In the genomic region with DNA sequence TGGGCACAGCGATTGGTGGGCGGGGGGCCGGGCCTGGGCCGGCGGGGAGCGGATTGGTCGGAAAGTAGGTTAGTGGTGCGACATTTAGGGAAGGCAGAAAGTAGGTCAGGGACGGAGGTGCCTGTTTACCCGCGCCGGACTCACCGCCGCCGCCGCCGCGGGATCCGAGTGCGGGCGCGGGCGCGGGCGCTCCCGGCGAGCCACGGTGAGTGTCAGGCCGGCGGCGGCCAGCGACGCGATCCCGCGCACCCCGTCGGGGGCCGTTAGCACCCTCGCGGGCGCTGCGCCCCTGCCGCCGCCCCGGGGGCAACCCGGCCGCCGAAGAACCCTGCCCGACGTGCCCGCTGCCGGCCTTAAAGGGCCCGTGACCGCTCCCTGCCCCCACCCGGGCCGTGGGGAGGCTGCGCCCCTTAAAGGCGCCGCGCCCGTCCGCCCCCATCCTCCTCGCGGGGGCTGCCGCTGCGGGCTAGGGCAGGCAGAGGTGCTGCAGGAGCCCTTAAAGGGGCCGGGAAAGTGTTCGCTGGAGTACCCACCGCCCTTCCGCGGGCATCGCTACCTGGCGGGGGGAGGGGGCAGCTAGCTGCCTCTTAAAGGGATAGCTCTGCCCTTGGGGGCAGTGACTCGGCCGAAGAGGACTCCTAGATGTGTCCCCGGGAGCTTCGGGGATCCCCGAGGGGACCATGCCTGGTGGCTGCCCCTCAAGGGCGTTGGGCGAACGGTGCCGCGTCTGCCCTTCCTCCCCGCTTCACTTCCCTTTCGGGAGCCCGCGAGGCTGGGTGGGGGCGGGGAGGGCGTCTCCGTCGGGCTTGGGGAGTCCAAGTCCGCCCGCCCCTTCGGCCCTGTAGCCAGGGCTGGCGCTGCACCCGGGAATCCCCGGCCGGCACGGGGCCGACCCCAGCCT, we compare ENCODE assay signal across 8 cellular contexts. TPM values are rescaled to one million over a fixed set of nuclear protein-coding genes. Genes with fewer than 3 reads are reported as not detected.
DNase-seq lines count a peak whose midpoint lies in the region; ATAC-seq and TF ChIP-seq lines count a peak whose summit lies in the region.

A gene (plus strand): TSS at position 72 of the 901 bp plus-strand sequence. CDS start 76,519 bp downstream, outside the sequence.

- H3K36me3 ChIP-seq in liver (ENCODE audit: control insufficient read depth in 4 of 4, insufficient read depth in 3 of 4, low read depth in 1 of 4, low read length in 3 of 4): no peaks in the 10 kb centered on the region

- TF ChIP-seq RAD21 in liver (IDR thresholded peaks at IDR 0.05): no peak

- no peaks in the 10 kb centered on the region for H3K9me3 Mint-ChIP-seq in CD4-positive, alpha-beta T cell

- intact Hi-C loops in CD4-positive, alpha-beta T cell (cut with DNase I, micrococcal nuclease): loop anchor here (1.0 to 5.0 kb wide), 4 partner anchors 57 to 389 kb away; a partner anchor contains a TSS

- peak within 1 kb of the TSS; percentile 79 to 94 (median 86) for H3K4me3 ChIP-seq in liver (ENCODE audit: low read depth in 1 of 3, low read length in 3 of 3)

- H3K27ac ChIP-seq in CD4-positive, alpha-beta T cell (ENCODE audit: low read depth, low read length): peak within 1 kb of the TSS; percentile 79
- H3K27ac ChIP-seq in liver (ENCODE audit: low read depth in 1 of 2, low read length in 2 of 2): peak within 1 kb of the TSS; percentile 91 to 97

- no peaks in the 10 kb centered on the region for H3K27me3 Mint-ChIP-seq in CD4-positive, alpha-beta T cell

- peaks cover 58% of the 10 kb centered on the region for H3K4me1 Mint-ChIP-seq in CD4-positive, alpha-beta T cell (ENCODE audit: low read depth)

- TF ChIP-seq CTCF in CD4-positive, alpha-beta T cell (IDR thresholded peaks at IDR 0.05): no peak
- TF ChIP-seq CTCF in liver (IDR thresholded peaks at IDR 0.05; ENCODE audit: low read depth, low read length, missing input control): no peak

- H3K9ac ChIP-seq in liver (ENCODE audit: low read depth in 1 of 2, low read length in 2 of 2): peak within 1 kb of the TSS; percentile 63 to 72

- H3K36me3 Mint-ChIP-seq in CD4-positive, alpha-beta T cell (ENCODE audit: low read depth): peaks cover 23% of the 10 kb centered on the region

- peak; percentile 21 for ATAC-seq in CD4-positive, alpha-beta T cell (ENCODE audit: poor library complexity)
- ATAC-seq in GM19397 (IDR thresholded peaks at IDR 0.05; ENCODE audit: unreplicated experiment) (peak; percentile 32), HG03520 (IDR thresholded peaks at IDR 0.05; ENCODE audit: unreplicated experiment) (peak; percentile 19)

- H3K4me3 Mint-ChIP-seq in CD4-positive, alpha-beta T cell: peak within 1 kb of the TSS; percentile 97

- under 1% methylated on average over 101 of the region's 101 CpGs for WGBS in liver

- peaks cover 2 to 52% (median 41%) of the 10 kb centered on the region in 4 donors for H3K4me1 ChIP-seq in liver (ENCODE audit: control insufficient read depth in 4 of 4, insufficient read depth in 4 of 4, low read length in 3 of 4)

- no peaks in the 10 kb centered on the region for H3K9me3 ChIP-seq in CD4-positive, alpha-beta T cell (ENCODE audit: control insufficient read depth, low read length)
- no peaks in the 10 kb centered on the region for H3K9me3 ChIP-seq in liver (ENCODE audit: control insufficient read depth in 4 of 4, low read length in 3 of 4)

- peak; percentile 26 to 60 (median 38) for DNase-seq in CD4-positive, alpha-beta T cell
- peak; percentile 34 to 47 (median 42) for DNase-seq in activated CD4-positive, CD25-positive, alpha-beta regulatory T cell (lab: John Stamatoyannopoulos, UW)
- DNase-seq in central memory CD4-positive, alpha-beta T cell: peak; percentile 46
- DNase-seq in stimulated activated CD4-positive, alpha-beta T cell treated with anti-CD3 and anti-CD28 coated beads, Interleukin-4, amount 100 ng/mL, for 24 hours: peak; percentile 49
- DNase-seq in GOT3 (lab: John Stamatoyannopoulos, UW): no peak

- CTCF ChIA-PET in CD4-positive, alpha-beta T cell (lab: Charles Lee): interaction anchor here (1.9 kb wide), 1 partner anchor 57 kb away, joined by 4 read pairs; no protein-coding TSS in a partner anchor

- H3K27me3 ChIP-seq in CD4-positive, alpha-beta T cell (ENCODE audit: control insufficient read depth, insufficient read depth, low read length): no peaks in the 10 kb centered on the region
- H3K27me3 ChIP-seq in liver (ENCODE audit: control insufficient read depth in 4 of 4, insufficient read depth in 4 of 4, low read length in 3 of 4): no peaks in the 10 kb centered on the region

- peak within 1 kb of the TSS; percentile 85 for H3K27ac Mint-ChIP-seq in CD4-positive, alpha-beta T cell

- POLR2A ChIA-PET in CD4-positive, alpha-beta T cell (lab: Charles Lee): interaction anchor here (0.8 to 2.1 kb wide), 5 partner anchors 10 to 185 kb away, joined by 3 to 8 read pairs (median 7); a partner anchor contains a TSS

TF ChIP-seq in liver, 16 proteins besides CTCF, POLR2A, EP300 and RAD21:
- no peak for TF ChIP-seq TAF1 (conservative IDR thresholded peaks at IDR 0.05)
- no peak for TF ChIP-seq JUND (IDR thresholded peaks at IDR 0.05)
- no peak for TF ChIP-seq FOXA1 (IDR thresholded peaks at IDR 0.05)
- no peak for TF ChIP-seq NR2F2 (IDR thresholded peaks at IDR 0.05)
- no peak for TF ChIP-seq YY1 (IDR thresholded peaks at IDR 0.05)
- TF ChIP-seq, protein P1, sequence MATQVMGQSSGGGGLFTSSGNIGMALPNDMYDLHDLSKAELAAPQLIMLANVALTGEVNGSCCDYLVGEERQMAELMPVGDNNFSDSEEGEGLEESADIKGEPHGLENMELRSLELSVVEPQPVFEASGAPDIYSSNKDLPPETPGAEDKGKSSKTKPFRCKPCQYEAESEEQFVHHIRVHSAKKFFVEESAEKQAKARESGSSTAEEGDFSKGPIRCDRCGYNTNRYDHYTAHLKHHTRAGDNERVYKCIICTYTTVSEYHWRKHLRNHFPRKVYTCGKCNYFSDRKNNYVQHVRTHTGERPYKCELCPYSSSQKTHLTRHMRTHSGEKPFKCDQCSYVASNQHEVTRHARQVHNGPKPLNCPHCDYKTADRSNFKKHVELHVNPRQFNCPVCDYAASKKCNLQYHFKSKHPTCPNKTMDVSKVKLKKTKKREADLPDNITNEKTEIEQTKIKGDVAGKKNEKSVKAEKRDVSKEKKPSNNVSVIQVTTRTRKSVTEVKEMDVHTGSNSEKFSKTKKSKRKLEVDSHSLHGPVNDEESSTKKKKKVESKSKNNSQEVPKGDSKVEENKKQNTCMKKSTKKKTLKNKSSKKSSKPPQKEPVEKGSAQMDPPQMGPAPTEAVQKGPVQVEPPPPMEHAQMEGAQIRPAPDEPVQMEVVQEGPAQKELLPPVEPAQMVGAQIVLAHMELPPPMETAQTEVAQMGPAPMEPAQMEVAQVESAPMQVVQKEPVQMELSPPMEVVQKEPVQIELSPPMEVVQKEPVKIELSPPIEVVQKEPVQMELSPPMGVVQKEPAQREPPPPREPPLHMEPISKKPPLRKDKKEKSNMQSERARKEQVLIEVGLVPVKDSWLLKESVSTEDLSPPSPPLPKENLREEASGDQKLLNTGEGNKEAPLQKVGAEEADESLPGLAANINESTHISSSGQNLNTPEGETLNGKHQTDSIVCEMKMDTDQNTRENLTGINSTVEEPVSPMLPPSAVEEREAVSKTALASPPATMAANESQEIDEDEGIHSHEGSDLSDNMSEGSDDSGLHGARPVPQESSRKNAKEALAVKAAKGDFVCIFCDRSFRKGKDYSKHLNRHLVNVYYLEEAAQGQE (IDR thresholded peaks at IDR 0.05): no peak
- TF ChIP-seq HNF4A (conservative IDR thresholded peaks at IDR 0.05): no peak
- no peak for TF ChIP-seq SP1 (IDR thresholded peaks at IDR 0.05)
- no peak for TF ChIP-seq EGR1 (IDR thresholded peaks at IDR 0.05; ENCODE audit: low read depth in 2 of 2)
- no peak for TF ChIP-seq HNF4G (IDR thresholded peaks at IDR 0.05)
TF ChIP-seq in liver: peak in this region for 0.

RNA-seq across cellular contexts. Expression of the gene that starts here (rescaled TPM):
- 10 to 100 TPM; 71.3 to 73.3 TPM for total RNA-seq in CD4-positive, alpha-beta T cell
- 10 to 100 TPM in 1 of 2 donors, 1 to 10 TPM in 1; 4.7 to 39.0 TPM for total RNA-seq in liver
- 10 to 100 TPM; 12.3 to 17.7 TPM for polyA plus RNA-seq in liver
